In the genomic region with DNA sequence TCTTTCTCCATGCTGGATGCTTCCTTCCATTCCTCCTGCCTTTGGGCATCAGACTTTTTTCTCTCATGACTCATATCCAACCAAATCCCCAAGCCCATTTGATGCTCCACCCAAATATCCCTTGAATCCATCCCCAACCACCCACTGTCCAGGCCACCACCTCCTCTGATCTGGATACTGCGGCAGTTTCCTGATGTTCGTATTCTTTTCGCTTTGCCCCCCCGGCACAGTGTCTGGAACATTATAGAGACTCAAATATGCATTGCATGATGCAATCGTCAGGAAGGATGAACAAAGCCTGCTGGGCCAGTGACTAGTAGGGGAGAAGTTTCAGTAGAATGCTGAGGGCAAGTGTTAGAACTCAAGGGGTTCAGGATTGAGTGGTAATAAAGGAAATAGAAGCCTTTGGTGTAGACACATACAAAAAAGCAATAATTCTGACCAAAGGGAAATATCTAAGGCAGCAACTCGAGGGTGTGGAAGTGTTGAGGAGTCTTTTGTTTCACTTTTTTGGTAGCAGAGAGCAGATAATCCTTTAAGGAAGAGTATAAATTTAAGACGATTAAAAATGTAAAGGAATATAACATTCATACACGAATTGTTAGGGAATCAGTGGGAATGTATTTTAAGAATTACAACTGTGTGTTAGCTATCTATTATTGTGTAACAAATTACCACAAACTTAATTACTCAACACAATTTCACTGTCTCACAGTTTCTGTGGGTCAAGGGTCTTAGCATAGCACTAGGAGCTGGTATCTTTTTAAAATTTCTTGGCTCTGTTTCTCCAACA, we compare ENCODE assay signal across 1 cellular context.
TF ChIP-seq lines count a peak whose summit lies in the region.

No MANE protein-coding gene starts in this region.

TF ChIP-seq in K562, 482 proteins besides CTCF, POLR2A, EP300 and RAD21 (continues in another document):
- no peak for TF ChIP-seq CHD2 (IDR thresholded peaks at IDR 0.05; ENCODE audit: low read depth, low read length)
- TF ChIP-seq CEBPB (tag; IDR thresholded peaks at IDR 0.05) = peak; percentile 75
- TF ChIP-seq YBX1 (IDR thresholded peaks at IDR 0.05) = no peak
- TF ChIP-seq EHMT2 (IDR thresholded peaks at IDR 0.05) = peak; percentile 87
- TF ChIP-seq, protein P1, sequence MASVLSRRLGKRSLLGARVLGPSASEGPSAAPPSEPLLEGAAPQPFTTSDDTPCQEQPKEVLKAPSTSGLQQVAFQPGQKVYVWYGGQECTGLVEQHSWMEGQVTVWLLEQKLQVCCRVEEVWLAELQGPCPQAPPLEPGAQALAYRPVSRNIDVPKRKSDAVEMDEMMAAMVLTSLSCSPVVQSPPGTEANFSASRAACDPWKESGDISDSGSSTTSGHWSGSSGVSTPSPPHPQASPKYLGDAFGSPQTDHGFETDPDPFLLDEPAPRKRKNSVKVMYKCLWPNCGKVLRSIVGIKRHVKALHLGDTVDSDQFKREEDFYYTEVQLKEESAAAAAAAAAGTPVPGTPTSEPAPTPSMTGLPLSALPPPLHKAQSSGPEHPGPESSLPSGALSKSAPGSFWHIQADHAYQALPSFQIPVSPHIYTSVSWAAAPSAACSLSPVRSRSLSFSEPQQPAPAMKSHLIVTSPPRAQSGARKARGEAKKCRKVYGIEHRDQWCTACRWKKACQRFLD (CRISPR knock-in tag; IDR thresholded peaks at IDR 0.05) = no peak; the same call in 1 of the 2 replicates
- 0 out of 2 replicates have a peak, but pooled peaks have one; percentile 4 for TF ChIP-seq ZNF668 (CRISPR knock-in tag; IDR thresholded peaks at IDR 0.05)
- TF ChIP-seq, protein P2, sequence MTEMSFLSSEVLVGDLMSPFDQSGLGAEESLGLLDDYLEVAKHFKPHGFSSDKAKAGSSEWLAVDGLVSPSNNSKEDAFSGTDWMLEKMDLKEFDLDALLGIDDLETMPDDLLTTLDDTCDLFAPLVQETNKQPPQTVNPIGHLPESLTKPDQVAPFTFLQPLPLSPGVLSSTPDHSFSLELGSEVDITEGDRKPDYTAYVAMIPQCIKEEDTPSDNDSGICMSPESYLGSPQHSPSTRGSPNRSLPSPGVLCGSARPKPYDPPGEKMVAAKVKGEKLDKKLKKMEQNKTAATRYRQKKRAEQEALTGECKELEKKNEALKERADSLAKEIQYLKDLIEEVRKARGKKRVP (CRISPR knock-in tag; IDR thresholded peaks at IDR 0.05) = peak; percentile 95
- no peak; the same call in 1 of the 2 replicates for TF ChIP-seq DMBX1 (CRISPR knock-in tag; IDR thresholded peaks at IDR 0.05; ENCODE audit: borderline replicate concordance)
- 0 out of 2 replicates have a peak, but pooled peaks have one; percentile 35 for TF ChIP-seq TAF7 (tag; IDR thresholded peaks at IDR 0.05)
- TF ChIP-seq POLR2G (IDR thresholded peaks at IDR 0.05; ENCODE audit: low read depth, low read length) = no peak
- no peak for TF ChIP-seq ILF3 (IDR thresholded peaks at IDR 0.05; ENCODE audit: borderline replicate concordance)
- 0 out of 2 replicates have a peak, but pooled peaks have one; percentile 32 for TF ChIP-seq ZNF175 (CRISPR knock-in tag; IDR thresholded peaks at IDR 0.05; ENCODE audit: low read depth)
- TF ChIP-seq, protein P3, sequence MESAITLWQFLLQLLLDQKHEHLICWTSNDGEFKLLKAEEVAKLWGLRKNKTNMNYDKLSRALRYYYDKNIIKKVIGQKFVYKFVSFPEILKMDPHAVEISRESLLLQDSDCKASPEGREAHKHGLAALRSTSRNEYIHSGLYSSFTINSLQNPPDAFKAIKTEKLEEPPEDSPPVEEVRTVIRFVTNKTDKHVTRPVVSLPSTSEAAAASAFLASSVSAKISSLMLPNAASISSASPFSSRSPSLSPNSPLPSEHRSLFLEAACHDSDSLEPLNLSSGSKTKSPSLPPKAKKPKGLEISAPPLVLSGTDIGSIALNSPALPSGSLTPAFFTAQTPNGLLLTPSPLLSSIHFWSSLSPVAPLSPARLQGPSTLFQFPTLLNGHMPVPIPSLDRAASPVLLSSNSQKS (CRISPR knock-in tag; IDR thresholded peaks at IDR 0.05) = no peak
- TF ChIP-seq, protein P4, sequence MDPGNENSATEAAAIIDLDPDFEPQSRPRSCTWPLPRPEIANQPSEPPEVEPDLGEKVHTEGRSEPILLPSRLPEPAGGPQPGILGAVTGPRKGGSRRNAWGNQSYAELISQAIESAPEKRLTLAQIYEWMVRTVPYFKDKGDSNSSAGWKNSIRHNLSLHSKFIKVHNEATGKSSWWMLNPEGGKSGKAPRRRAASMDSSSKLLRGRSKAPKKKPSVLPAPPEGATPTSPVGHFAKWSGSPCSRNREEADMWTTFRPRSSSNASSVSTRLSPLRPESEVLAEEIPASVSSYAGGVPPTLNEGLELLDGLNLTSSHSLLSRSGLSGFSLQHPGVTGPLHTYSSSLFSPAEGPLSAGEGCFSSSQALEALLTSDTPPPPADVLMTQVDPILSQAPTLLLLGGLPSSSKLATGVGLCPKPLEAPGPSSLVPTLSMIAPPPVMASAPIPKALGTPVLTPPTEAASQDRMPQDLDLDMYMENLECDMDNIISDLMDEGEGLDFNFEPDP (CRISPR knock-in tag; IDR thresholded peaks at IDR 0.05) = no peak
- TF ChIP-seq, protein P5, sequence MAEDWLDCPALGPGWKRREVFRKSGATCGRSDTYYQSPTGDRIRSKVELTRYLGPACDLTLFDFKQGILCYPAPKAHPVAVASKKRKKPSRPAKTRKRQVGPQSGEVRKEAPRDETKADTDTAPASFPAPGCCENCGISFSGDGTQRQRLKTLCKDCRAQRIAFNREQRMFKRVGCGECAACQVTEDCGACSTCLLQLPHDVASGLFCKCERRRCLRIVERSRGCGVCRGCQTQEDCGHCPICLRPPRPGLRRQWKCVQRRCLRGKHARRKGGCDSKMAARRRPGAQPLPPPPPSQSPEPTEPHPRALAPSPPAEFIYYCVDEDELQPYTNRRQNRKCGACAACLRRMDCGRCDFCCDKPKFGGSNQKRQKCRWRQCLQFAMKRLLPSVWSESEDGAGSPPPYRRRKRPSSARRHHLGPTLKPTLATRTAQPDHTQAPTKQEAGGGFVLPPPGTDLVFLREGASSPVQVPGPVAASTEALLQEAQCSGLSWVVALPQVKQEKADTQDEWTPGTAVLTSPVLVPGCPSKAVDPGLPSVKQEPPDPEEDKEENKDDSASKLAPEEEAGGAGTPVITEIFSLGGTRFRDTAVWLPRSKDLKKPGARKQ (CRISPR knock-in tag; IDR thresholded peaks at IDR 0.05) = 0 out of 2 replicates have a peak, but pooled peaks have one; percentile 8
- TF ChIP-seq ARID1B (IDR thresholded peaks at IDR 0.05) = no peak; the same call in 1 of the 2 replicates
- TF ChIP-seq, protein P6, sequence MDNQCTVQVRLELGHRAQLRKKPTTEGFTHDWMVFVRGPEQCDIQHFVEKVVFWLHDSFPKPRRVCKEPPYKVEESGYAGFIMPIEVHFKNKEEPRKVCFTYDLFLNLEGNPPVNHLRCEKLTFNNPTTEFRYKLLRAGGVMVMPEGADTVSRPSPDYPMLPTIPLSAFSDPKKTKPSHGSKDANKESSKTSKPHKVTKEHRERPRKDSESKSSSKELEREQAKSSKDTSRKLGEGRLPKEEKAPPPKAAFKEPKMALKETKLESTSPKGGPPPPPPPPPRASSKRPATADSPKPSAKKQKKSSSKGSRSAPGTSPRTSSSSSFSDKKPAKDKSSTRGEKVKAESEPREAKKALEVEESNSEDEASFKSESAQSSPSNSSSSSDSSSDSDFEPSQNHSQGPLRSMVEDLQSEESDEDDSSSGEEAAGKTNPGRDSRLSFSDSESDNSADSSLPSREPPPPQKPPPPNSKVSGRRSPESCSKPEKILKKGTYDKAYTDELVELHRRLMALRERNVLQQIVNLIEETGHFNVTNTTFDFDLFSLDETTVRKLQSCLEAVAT (IDR thresholded peaks at IDR 0.05) = peak in 1 of 2 experiments; percentile 33; a peak in 1 of 4 replicates
- TF ChIP-seq, protein P7, sequence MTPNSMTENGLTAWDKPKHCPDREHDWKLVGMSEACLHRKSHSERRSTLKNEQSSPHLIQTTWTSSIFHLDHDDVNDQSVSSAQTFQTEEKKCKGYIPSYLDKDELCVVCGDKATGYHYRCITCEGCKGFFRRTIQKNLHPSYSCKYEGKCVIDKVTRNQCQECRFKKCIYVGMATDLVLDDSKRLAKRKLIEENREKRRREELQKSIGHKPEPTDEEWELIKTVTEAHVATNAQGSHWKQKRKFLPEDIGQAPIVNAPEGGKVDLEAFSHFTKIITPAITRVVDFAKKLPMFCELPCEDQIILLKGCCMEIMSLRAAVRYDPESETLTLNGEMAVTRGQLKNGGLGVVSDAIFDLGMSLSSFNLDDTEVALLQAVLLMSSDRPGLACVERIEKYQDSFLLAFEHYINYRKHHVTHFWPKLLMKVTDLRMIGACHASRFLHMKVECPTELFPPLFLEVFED (CRISPR knock-in tag; conservative IDR thresholded peaks at IDR 0.05) = peak; percentile 62; the same call in 1 of the 2 replicates
- peak; percentile 53 for TF ChIP-seq JUND (IDR thresholded peaks at IDR 0.05; ENCODE audit: borderline replicate concordance, low read depth, low read length)
- TF ChIP-seq JUND (tag; IDR thresholded peaks at IDR 0.05; ENCODE audit: borderline replicate concordance, low read depth, low read length) = peak; percentile 28; the same call in 1 of the 3 replicates
- TF ChIP-seq ZNF311 (CRISPR knock-in tag; IDR thresholded peaks at IDR 0.05) = peak; percentile 75
- 0 out of 2 replicates have a peak, but pooled peaks have one; percentile 72 for TF ChIP-seq NFRKB (IDR thresholded peaks at IDR 0.05; ENCODE audit: low read depth)
- TF ChIP-seq, protein P8, sequence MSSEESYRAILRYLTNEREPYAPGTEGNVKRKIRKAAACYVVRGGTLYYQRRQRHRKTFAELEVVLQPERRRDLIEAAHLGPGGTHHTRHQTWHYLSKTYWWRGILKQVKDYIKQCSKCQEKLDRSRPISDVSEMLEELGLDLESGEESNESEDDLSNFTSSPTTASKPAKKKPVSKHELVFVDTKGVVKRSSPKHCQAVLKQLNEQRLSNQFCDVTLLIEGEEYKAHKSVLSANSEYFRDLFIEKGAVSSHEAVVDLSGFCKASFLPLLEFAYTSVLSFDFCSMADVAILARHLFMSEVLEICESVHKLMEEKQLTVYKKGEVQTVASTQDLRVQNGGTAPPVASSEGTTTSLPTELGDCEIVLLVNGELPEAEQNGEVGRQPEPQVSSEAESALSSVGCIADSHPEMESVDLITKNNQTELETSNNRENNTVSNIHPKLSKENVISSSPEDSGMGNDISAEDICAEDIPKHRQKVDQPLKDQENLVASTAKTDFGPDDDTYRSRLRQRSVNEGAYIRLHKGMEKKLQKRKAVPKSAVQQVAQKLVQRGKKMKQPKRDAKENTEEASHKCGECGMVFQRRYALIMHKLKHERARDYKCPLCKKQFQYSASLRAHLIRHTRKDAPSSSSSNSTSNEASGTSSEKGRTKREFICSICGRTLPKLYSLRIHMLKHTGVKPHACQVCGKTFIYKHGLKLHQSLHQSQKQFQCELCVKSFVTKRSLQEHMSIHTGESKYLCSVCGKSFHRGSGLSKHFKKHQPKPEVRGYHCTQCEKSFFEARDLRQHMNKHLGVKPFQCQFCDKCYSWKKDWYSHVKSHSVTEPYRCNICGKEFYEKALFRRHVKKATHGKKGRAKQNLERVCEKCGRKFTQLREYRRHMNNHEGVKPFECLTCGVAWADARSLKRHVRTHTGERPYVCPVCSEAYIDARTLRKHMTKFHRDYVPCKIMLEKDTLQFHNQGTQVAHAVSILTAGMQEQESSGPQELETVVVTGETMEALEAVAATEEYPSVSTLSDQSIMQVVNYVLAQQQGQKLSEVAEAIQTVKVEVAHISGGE (CRISPR knock-in tag; IDR thresholded peaks at IDR 0.05) = no peak
- TF ChIP-seq, protein P9, sequence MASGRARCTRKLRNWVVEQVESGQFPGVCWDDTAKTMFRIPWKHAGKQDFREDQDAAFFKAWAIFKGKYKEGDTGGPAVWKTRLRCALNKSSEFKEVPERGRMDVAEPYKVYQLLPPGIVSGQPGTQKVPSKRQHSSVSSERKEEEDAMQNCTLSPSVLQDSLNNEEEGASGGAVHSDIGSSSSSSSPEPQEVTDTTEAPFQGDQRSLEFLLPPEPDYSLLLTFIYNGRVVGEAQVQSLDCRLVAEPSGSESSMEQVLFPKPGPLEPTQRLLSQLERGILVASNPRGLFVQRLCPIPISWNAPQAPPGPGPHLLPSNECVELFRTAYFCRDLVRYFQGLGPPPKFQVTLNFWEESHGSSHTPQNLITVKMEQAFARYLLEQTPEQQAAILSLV (tag; IDR thresholded peaks at IDR 0.05) = peak; percentile 87
- TF ChIP-seq NCOA1 (IDR thresholded peaks at IDR 0.05; ENCODE audit: low read depth) = no peak
- TF ChIP-seq CEBPG (CRISPR knock-in tag; IDR thresholded peaks at IDR 0.05) = peak; percentile 95
- peak; percentile 92 to 98 for TF ChIP-seq CEBPG (tag; conservative IDR thresholded peaks at IDR 0.05 in 1 of 2, IDR thresholded peaks at IDR 0.05 in 1 of 2)
- TF ChIP-seq TCF3 (CRISPR knock-in tag; IDR thresholded peaks at IDR 0.05) = no peak
- TF ChIP-seq L3MBTL2 (IDR thresholded peaks at IDR 0.05) = 0 out of 2 replicates have a peak, but pooled peaks have one; percentile 20
- no peak for TF ChIP-seq LCOR (CRISPR knock-in tag; IDR thresholded peaks at IDR 0.05)
- peak; percentile 42; the same call in 1 of the 2 replicates for TF ChIP-seq FOSL1 (tag; conservative IDR thresholded peaks at IDR 0.05)
- peak; percentile 62 for TF ChIP-seq SMAD4 (CRISPR knock-in tag; conservative IDR thresholded peaks at IDR 0.05)
- TF ChIP-seq SMAD3 (CRISPR knock-in tag; conservative IDR thresholded peaks at IDR 0.05) = no peak
- peak; percentile 34; the same call in 1 of the 2 replicates for TF ChIP-seq ETV1 (tag; conservative IDR thresholded peaks at IDR 0.05; ENCODE audit: low read depth)
- peak; percentile 38; the same call in 1 of the 2 replicates for TF ChIP-seq EP400 (IDR thresholded peaks at IDR 0.05)
- no peak for TF ChIP-seq TAL1 (IDR thresholded peaks at IDR 0.05)
- no peak for TF ChIP-seq PCBP1 (IDR thresholded peaks at IDR 0.05; ENCODE audit: low read depth, low read length, poor library complexity, severe bottlenecking)
- no peak for TF ChIP-seq ZNF384 (IDR thresholded peaks at IDR 0.05; ENCODE audit: low read depth, low read length)
- TF ChIP-seq, protein P10, sequence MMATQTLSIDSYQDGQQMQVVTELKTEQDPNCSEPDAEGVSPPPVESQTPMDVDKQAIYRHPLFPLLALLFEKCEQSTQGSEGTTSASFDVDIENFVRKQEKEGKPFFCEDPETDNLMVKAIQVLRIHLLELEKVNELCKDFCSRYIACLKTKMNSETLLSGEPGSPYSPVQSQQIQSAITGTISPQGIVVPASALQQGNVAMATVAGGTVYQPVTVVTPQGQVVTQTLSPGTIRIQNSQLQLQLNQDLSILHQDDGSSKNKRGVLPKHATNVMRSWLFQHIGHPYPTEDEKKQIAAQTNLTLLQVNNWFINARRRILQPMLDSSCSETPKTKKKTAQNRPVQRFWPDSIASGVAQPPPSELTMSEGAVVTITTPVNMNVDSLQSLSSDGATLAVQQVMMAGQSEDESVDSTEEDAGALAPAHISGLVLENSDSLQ (IDR thresholded peaks at IDR 0.05) = no peak
- TF ChIP-seq TAF9B (IDR thresholded peaks at IDR 0.05; ENCODE audit: partially characterized antibody) = no peak
